1 cellular context compared by ENCODE assay signal in the genomic region with DNA sequence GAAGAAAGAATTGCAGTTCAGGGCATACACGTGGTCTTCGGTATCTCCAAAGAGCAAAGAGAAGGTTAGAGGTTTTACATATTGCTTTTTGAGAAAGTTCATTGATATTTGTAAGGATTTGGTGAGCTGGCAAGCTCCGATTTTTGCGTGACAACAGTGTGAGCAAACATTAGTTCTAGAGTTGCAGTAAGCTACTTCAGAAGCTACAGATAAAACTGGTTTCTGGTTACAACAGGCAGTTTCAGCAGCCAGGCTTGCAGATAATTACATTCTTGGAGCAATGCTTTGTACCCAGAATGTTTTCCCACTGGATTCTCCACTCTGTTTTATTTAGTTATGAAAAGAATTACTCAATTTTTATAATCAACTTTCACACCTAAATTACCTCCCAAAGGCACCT.
TF ChIP-seq lines count a peak whose summit lies in the region.

No MANE protein-coding gene starts in this region.

TF ChIP-seq in GM23338, 12 proteins besides CTCF, POLR2A, EP300 and RAD21 (continued from another document):
- TF ChIP-seq, protein P1, sequence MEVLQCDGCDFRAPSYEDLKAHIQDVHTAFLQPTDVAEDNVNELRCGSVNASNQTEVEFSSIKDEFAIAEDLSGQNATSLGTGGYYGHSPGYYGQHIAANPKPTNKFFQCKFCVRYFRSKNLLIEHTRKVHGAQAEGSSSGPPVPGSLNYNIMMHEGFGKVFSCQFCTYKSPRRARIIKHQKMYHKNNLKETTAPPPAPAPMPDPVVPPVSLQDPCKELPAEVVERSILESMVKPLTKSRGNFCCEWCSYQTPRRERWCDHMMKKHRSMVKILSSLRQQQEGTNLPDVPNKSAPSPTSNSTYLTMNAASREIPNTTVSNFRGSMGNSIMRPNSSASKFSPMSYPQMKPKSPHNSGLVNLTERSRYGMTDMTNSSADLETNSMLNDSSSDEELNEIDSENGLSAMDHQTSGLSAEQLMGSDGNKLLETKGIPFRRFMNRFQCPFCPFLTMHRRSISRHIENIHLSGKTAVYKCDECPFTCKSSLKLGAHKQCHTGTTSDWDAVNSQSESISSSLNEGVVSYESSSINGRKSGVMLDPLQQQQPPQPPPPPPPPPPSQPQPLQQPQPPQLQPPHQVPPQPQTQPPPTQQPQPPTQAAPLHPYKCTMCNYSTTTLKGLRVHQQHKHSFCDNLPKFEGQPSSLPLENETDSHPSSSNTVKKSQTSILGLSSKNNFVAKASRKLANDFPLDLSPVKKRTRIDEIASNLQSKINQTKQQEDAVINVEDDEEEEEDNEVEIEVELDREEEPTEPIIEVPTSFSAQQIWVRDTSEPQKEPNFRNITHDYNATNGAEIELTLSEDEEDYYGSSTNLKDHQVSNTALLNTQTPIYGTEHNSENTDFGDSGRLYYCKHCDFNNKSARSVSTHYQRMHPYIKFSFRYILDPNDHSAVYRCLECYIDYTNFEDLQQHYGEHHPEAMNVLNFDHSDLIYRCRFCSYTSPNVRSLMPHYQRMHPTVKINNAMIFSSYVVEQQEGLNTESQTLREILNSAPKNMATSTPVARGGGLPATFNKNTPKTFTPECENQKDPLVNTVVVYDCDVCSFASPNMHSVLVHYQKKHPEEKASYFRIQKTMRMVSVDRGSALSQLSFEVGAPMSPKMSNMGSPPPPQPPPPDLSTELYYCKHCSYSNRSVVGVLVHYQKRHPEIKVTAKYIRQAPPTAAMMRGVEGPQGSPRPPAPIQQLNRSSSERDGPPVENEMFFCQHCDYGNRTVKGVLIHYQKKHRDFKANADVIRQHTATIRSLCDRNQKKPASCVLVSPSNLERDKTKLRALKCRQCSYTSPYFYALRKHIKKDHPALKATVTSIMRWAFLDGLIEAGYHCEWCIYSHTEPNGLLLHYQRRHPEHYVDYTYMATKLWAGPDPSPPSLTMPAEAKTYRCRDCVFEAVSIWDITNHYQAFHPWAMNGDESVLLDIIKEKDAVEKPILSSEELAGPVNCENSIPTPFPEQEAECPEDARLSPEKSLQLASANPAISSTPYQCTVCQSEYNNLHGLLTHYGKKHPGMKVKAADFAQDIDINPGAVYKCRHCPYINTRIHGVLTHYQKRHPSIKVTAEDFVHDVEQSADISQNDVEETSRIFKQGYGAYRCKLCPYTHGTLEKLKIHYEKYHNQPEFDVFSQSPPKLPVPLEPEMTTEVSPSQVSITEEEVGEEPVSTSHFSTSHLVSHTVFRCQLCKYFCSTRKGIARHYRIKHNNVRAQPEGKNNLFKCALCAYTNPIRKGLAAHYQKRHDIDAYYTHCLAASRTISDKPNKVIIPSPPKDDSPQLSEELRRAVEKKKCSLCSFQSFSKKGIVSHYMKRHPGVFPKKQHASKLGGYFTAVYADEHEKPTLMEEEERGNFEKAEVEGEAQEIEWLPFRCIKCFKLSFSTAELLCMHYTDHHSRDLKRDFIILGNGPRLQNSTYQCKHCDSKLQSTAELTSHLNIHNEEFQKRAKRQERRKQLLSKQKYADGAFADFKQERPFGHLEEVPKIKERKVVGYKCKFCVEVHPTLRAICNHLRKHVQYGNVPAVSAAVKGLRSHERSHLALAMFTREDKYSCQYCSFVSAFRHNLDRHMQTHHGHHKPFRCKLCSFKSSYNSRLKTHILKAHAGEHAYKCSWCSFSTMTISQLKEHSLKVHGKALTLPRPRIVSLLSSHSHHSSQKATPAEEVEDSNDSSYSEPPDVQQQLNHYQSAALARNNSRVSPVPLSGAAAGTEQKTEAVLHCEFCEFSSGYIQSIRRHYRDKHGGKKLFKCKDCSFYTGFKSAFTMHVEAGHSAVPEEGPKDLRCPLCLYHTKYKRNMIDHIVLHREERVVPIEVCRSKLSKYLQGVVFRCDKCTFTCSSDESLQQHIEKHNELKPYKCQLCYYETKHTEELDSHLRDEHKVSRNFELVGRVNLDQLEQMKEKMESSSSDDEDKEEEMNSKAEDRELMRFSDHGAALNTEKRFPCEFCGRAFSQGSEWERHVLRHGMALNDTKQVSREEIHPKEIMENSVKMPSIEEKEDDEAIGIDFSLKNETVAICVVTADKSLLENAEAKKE (CRISPR knock-in tag; IDR thresholded peaks at IDR 0.05), result no peak
- no peak for TF ChIP-seq EZH2phosphoT487 (IDR thresholded peaks at IDR 0.05; ENCODE audit: unreplicated experiment)
TF ChIP-seq in GM23338: peak in this region for 0.
